In genomic region chr1:223264529-223264928, GRCh38 we compare ENCODE assay signal across 7 cellular contexts.
"Had no signal": no experiment of that assay in that cellular context is flagged by ENCODE, and none has a peak within 500 bp of the region (broad histone marks: within the 10 kb centered on the region; RNA-seq: fewer than 3 reads in every experiment).

No MANE protein-coding gene starts in this region.

- FAIRE-seq: HepG2 had no signal

- H2AFZ ChIP-seq: GM23248 had no signal

- H3K4me1 ChIP-seq: HAP-1 had no signal

- H3K4me3 ChIP-seq: GM23248, HAP-1 had no signal

- H3K9me3 ChIP-seq: HAP-1 had no signal

- H3K36me3 ChIP-seq: HAP-1 had no signal

- DNase-seq: GM23248, GOT3, H7, HFFc6 had no signal

- H3K27ac ChIP-seq: GM23248, HL-60 had no signal

- H3K9ac ChIP-seq: GM23248 had no signal
